7 cellular contexts compared by ENCODE assay signal in the genomic region with DNA sequence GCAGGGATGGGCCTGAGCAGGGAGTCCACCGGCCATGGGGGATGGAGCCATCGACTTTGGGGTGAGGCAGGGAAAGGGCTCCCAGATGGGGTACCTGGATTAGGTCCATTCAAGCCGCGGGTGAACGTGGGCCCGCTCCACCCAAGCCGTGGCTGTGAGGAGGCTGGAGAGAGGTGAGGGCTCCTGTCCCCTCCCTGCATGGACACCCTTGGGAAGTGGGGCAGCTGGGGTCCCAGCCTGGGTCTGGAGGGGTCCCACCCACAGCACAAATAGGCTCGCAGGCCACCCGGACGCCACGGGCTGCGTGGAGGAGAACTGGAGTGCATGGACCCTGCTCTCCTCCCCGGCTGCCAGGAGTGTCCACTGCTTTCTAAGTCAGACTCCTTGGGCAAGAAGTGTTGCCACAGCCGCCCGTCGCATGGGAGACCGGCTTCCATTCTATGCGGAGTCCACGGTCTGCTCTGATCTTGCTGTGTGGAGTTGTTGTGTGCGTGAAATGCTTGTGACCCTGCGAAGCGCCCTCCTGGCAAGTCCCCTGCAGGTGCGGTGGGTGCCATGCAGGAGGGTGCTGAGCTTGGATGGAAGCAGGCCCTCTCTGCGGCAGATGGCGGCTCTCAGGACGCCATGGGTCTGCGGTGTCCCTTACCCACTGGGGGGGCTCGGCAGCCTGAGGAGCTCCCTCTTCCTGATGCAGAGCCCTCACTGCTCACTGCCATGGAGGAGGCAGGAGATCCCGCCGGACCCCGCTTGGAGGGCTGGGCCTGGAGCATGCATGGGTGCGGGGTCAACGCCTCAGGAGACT. TPM values are rescaled to one million over a fixed set of nuclear protein-coding genes. Genes with fewer than 3 reads are reported as not detected.
DNase-seq lines count a peak whose midpoint lies in the region; ATAC-seq, FAIRE-seq and TF ChIP-seq lines count a peak whose summit lies in the region.

No MANE protein-coding gene starts in this region.

- no peaks in the 10 kb centered on the region for H3K36me3 ChIP-seq in iPS-18a (ENCODE audit: control insufficient read depth, low read depth, low read length)

- peak overlapping the region; percentile 97 for H3K27ac ChIP-seq in HL-60 (replicated peaks)
- H3K27ac ChIP-seq in iPS-18a (ENCODE audit: low read length), result no peak overlapping the region

- H3K4me1 Mint-ChIP-seq in activated T-helper 17 cell treated with anti-CD3 and anti-CD28 coated beads, Interleukin-2, amount 50 U/mL, for 72 hours, result peaks cover 31% of the 10 kb centered on the region
- H3K4me1 Mint-ChIP-seq in stimulated activated naive B cell treated with anti-CD40 and anti-IgM and Interleukin-4, amounts not matched to agents 10 μg/mL and 1 μg/mL and 100 μg/mL, for 72 hours, result peaks cover 39 to 56% of the 10 kb centered on the region in 2 donors

- peaks cover 4% of the 10 kb centered on the region for H3K4me1 ChIP-seq in iPS-18a (ENCODE audit: control insufficient read depth, low read depth, low read length)

- no peak for FAIRE-seq in frontal cortex (lab: Jason Lieb, UNC)

- H3K4me3 Mint-ChIP-seq in activated T-helper 17 cell treated with anti-CD3 and anti-CD28 coated beads, Interleukin-2, amount 50 U/mL, for 72 hours, result peak overlapping the region; percentile 95
- H3K4me3 Mint-ChIP-seq in stimulated activated naive B cell treated with anti-CD40 and anti-IgM and Interleukin-4, amounts not matched to agents 10 μg/mL and 1 μg/mL and 100 μg/mL, for 72 hours, result peak overlapping the region; percentile 92 to 94

- peak overlapping the region; percentile 84 for H3K9ac ChIP-seq in iPS-18a (ENCODE audit: low read length)

- H3K9me3 ChIP-seq in iPS-18a (ENCODE audit: control insufficient read depth, low read depth, low read length), result no peaks in the 10 kb centered on the region

- TF ChIP-seq CTCF in HL-60 (IDR thresholded peaks at IDR 0.05; ENCODE audit: insufficient read depth, low read length), result no peak

- H3K36me3 Mint-ChIP-seq in activated T-helper 17 cell treated with anti-CD3 and anti-CD28 coated beads, Interleukin-2, amount 50 U/mL, for 72 hours (ENCODE audit: low read depth), result peaks cover 49% of the 10 kb centered on the region
- peaks cover 21 to 27% of the 10 kb centered on the region in 2 donors for H3K36me3 Mint-ChIP-seq in stimulated activated naive B cell treated with anti-CD40 and anti-IgM and Interleukin-4, amounts not matched to agents 10 μg/mL and 1 μg/mL and 100 μg/mL, for 72 hours

- peak overlapping the region; percentile 82 for H3K4me3 ChIP-seq in HL-60 (replicated peaks; ENCODE audit: insufficient read depth, low read length)
- peak overlapping the region; percentile 95 for H3K4me3 ChIP-seq in iPS-18a (ENCODE audit: low read length)

- no peaks in the 10 kb centered on the region for H3K27me3 Mint-ChIP-seq in activated T-helper 17 cell treated with anti-CD3 and anti-CD28 coated beads, Interleukin-2, amount 50 U/mL, for 72 hours
- H3K27me3 Mint-ChIP-seq in stimulated activated naive B cell treated with anti-CD40 and anti-IgM and Interleukin-4, amounts not matched to agents 10 μg/mL and 1 μg/mL and 100 μg/mL, for 72 hours, result peaks cover 0 to 2% of the 10 kb centered on the region in 2 donors

- peak in 1 of 2 experiments; percentile 41 for DNase-seq in HL-60 (ENCODE audit: low read depth in 1 of 2, low spot score in 1 of 2)
- DNase-seq in stimulated activated naive B cell treated with anti-CD40 and anti-IgM and Interleukin-4, amounts not matched to agents 10 μg/mL and 1 μg/mL and 100 μg/mL, for 72 hours, result no peak
- no peak for DNase-seq in NCI-H2107 treated with DMSO at 0.1 percent for 48 hours (lab: John Stamatoyannopoulos, UW; ENCODE audit: unreplicated experiment)
- no peak for DNase-seq in NCI-H82 (lab: John Stamatoyannopoulos, UW)
- no peak for DNase-seq in frontal cortex (ENCODE audit: low spot score in 2 of 2)

- ATAC-seq in activated T-helper 17 cell treated with anti-CD3 and anti-CD28 coated beads, Interleukin-2, amount 50 U/mL, for 72 hours (replicated peaks), result no peak
- ATAC-seq in stimulated activated naive B cell treated with anti-CD40 and anti-IgM and Interleukin-4, amounts not matched to agents 10 μg/mL and 1 μg/mL and 100 μg/mL, for 72 hours (replicated peaks), result no peak

- H3K27me3 ChIP-seq in HL-60 (ENCODE audit: insufficient read depth, poor library complexity, severe bottlenecking) (no peaks in the 10 kb centered on the region), iPS-18a (ENCODE audit: control insufficient read depth, insufficient read depth, low read length) (no peaks in the 10 kb centered on the region)

- no peaks in the 10 kb centered on the region for H3K9me3 Mint-ChIP-seq in activated T-helper 17 cell treated with anti-CD3 and anti-CD28 coated beads, Interleukin-2, amount 50 U/mL, for 72 hours
- H3K9me3 Mint-ChIP-seq in stimulated activated naive B cell treated with anti-CD40 and anti-IgM and Interleukin-4, amounts not matched to agents 10 μg/mL and 1 μg/mL and 100 μg/mL, for 72 hours, result no peaks in the 10 kb centered on the region

- H3K27ac Mint-ChIP-seq in activated T-helper 17 cell treated with anti-CD3 and anti-CD28 coated beads, Interleukin-2, amount 50 U/mL, for 72 hours, result peak overlapping the region; percentile 90
- peak overlapping the region; percentile 95 for H3K27ac Mint-ChIP-seq in stimulated activated naive B cell treated with anti-CD40 and anti-IgM and Interleukin-4, amounts not matched to agents 10 μg/mL and 1 μg/mL and 100 μg/mL, for 72 hours

RNA-seq across cellular contexts. Expression of gene DAZAP1, which starts 2.0 kb away (rescaled TPM):
- total RNA-seq in activated T-helper 17 cell treated with anti-CD3 and anti-CD28 coated beads, Interleukin-2, amount 50 U/mL, for 72 hours, result 100 to 1,000 TPM; 161 to 271 TPM
- 43.6 TPM for total RNA-seq in frontal cortex

RNA-seq across cellular contexts. Expression of gene GAMT, which starts 8.1 kb away (rescaled TPM):
- total RNA-seq in activated T-helper 17 cell treated with anti-CD3 and anti-CD28 coated beads, Interleukin-2, amount 50 U/mL, for 72 hours, result 10 to 100 TPM in 1 of 2 donors, 1 to 10 TPM in 1; 4.9 to 11.2 TPM
- 15.5 TPM for total RNA-seq in frontal cortex

RNA-seq across cellular contexts. Expression of gene NDUFS7, which starts 25.7 kb away (rescaled TPM):
- total RNA-seq in activated T-helper 17 cell treated with anti-CD3 and anti-CD28 coated beads, Interleukin-2, amount 50 U/mL, for 72 hours, result 10 to 100 TPM; 51.5 to 87.9 TPM
- 27.7 TPM for total RNA-seq in frontal cortex

RNA-seq across cellular contexts. Expression of gene RPS15, which starts 28.8 kb away (rescaled TPM):
- total RNA-seq in activated T-helper 17 cell treated with anti-CD3 and anti-CD28 coated beads, Interleukin-2, amount 50 U/mL, for 72 hours, result 1,000 to 10,000 TPM; 1,611 to 1,688 TPM
- total RNA-seq in frontal cortex, result 276 TPM

RNA-seq across cellular contexts. Expression of gene APC2, which starts 40.5 kb away (rescaled TPM):
- under 1 TPM; 0.04 to 0.21 TPM for total RNA-seq in activated T-helper 17 cell treated with anti-CD3 and anti-CD28 coated beads, Interleukin-2, amount 50 U/mL, for 72 hours
- total RNA-seq in frontal cortex, result 116 TPM
